1 cellular context compared by ENCODE assay signal in genomic region chr1:9183441-9183840, GRCh38.
TF ChIP-seq lines count a peak whose summit lies in the region.

No MANE protein-coding gene starts in this region.

TF ChIP-seq in GM23338, 12 proteins besides CTCF, POLR2A, EP300 and RAD21 (continued from another document):
- TF ChIP-seq REST (IDR thresholded peaks at IDR 0.05; ENCODE audit: unreplicated experiment) (no peak), EZH2phosphoT487 (IDR thresholded peaks at IDR 0.05; ENCODE audit: unreplicated experiment) (no peak), ZNF462 (CRISPR knock-in tag; IDR thresholded peaks at IDR 0.05) (no peak)
